32 cellular contexts compared by ENCODE assay signal in the genomic region with DNA sequence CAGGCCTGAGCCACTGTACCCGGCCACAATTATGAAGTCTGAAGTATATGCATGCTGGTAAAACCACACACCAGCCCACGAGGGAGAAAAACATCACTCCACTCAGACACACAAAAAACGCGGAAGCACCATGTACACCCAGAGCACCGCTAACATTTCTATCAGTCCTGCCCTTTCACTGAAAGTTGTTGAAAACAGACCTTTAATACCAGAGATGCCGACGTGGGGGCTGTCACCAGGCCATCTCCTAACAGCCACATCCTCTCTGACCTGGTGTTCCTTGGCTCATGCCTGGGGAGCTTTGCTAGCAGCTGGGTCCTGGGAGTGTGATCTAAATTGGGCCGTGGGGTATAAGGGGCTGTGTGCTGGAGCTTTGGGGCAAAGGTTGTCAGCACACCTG.
"Had no signal": no experiment of that assay in that cellular context is flagged by ENCODE, and none has a peak within 500 bp of the region (broad histone marks: within the 10 kb centered on the region; RNA-seq: fewer than 3 reads in every experiment).

No MANE protein-coding gene starts in this region.

- H3K9me3 ChIP-seq: MG63 had no signal

- H3K27ac Mint-ChIP-seq: activated CD4-positive, alpha-beta memory T cell treated with anti-CD3 and anti-CD28 coated beads for 36 hours; activated CD4-positive, alpha-beta T cell treated with anti-CD3 and anti-CD28 coated beads, Interleukin-2, amount 10 ng/mL, durations not matched to agents 7 days and 5 days; activated naive CD4-positive, alpha-beta T cell treated with anti-CD3 and anti-CD28 coated beads, Interleukin-2, amount 50 U/mL, for 72 hours; activated naive CD8-positive, alpha-beta T cell treated with anti-CD3 and anti-CD28 coated beads, Interleukin-2, amount 50 U/mL, for 24 hours; brain; T-cell had no signal

- H3K27me3 ChIP-seq: cardiac muscle cell, MG63 had no signal

- H3K27me3 Mint-ChIP-seq: activated CD4-positive, alpha-beta memory T cell treated with anti-CD3 and anti-CD28 coated beads for 36 hours; activated CD4-positive, alpha-beta T cell treated with anti-CD3 and anti-CD28 coated beads, Interleukin-2, amount 10 ng/mL, durations not matched to agents 7 days and 5 days had no signal

- ATAC-seq: activated naive CD4-positive, alpha-beta T cell treated with anti-CD3 and anti-CD28 coated beads, Interleukin-2, amount 50 U/mL, for 72 hours; activated naive CD8-positive, alpha-beta T cell treated with anti-CD3 and anti-CD28 coated beads, Interleukin-2, amount 50 U/mL, for 24 hours; activated T-cell treated with anti-CD3 and anti-CD28 coated beads, Interleukin-2, amount 50 U/mL, for 4 hours; T-cell had no signal

- H3K27ac ChIP-seq: cardiac muscle cell, KMS-11 had no signal

- H3K4me3 Mint-ChIP-seq: activated CD4-positive, alpha-beta memory T cell treated with anti-CD3 and anti-CD28 coated beads for 36 hours; activated CD4-positive, alpha-beta T cell treated with anti-CD3 and anti-CD28 coated beads, Interleukin-2, amount 10 ng/mL, durations not matched to agents 7 days and 5 days; activated naive CD8-positive, alpha-beta T cell treated with anti-CD3 and anti-CD28 coated beads, Interleukin-2, amount 50 U/mL, for 24 hours; activated T-cell treated with anti-CD3 and anti-CD28 coated beads, Interleukin-2, amount 50 U/mL, for 4 hours; brain; T-cell had no signal

- H3K36me3 Mint-ChIP-seq: activated CD4-positive, alpha-beta memory T cell treated with anti-CD3 and anti-CD28 coated beads for 36 hours; activated naive CD4-positive, alpha-beta T cell treated with anti-CD3 and anti-CD28 coated beads, Interleukin-2, amount 50 U/mL, for 72 hours; brain; T-cell had no signal

- H3K9ac ChIP-seq: KMS-11 had no signal

- H3K4me1 Mint-ChIP-seq: activated CD4-positive, alpha-beta T cell treated with anti-CD3 and anti-CD28 coated beads, Interleukin-2, amount 10 ng/mL, durations not matched to agents 7 days and 5 days; activated naive CD8-positive, alpha-beta T cell treated with anti-CD3 and anti-CD28 coated beads, Interleukin-2, amount 50 U/mL, for 24 hours; brain; T-cell had no signal

- DNase-seq: activated CD4-positive, alpha-beta memory T cell treated with anti-CD3 and anti-CD28 coated beads for 36 hours; activated CD4-positive, alpha-beta T cell treated with anti-CD3 and anti-CD28 coated beads, Interleukin-2, amount 10 ng/mL, durations not matched to agents 7 days and 5 days; activated CD4-positive, CD25-positive, alpha-beta regulatory T cell; activated CD8-positive, alpha-beta memory T cell treated with anti-CD3 and anti-CD28 coated beads for 24 hours; activated effector memory CD4-positive, alpha-beta T cell treated with anti-CD3 and anti-CD28 coated beads, Interleukin-2, amount 50 U/mL, for 16 hours; activated naive CD4-positive, alpha-beta T cell treated with Interleukin-2 at 50 U/mL for 16 hours; activated naive CD8-positive, alpha-beta T cell treated with anti-CD3 and anti-CD28 coated beads, Interleukin-2, amount 50 U/mL, for 24 hours; activated T-cell treated with anti-CD3 and anti-CD28 coated beads, Interleukin-2, amount 50 U/mL, for 4 hours; amniotic stem cell; cerebellar nuclear complex; MG63; MV-4-11; NCI-H1092 treated with DMSO at 0.1 percent for 48 hours; NCI-H1417 treated with DMSO at 0.1 percent for 48 hours; NCI-H1694; NCI-H2029; NCI-H2107; NCI-H2171 treated with DMSO at 0.1 percent for 48 hours; NCI-H226; NCI-H510A; NCI-H526 treated with DMSO at 0.1 percent for 48 hours; NCI-H82; NK-92 treated with Interleukin-12 subunit alpha and Interleukin-12 subunit beta, amount 100 ng/mL, for 24 hours; OCI-M1; SIG-M5; T-cell; T-helper 2 cell; T1000 had no signal

- H3K4me3 ChIP-seq: cardiac muscle cell, MG63 had no signal

- H3K9me3 Mint-ChIP-seq: activated CD4-positive, alpha-beta memory T cell treated with anti-CD3 and anti-CD28 coated beads for 36 hours; activated CD4-positive, alpha-beta T cell treated with anti-CD3 and anti-CD28 coated beads, Interleukin-2, amount 10 ng/mL, durations not matched to agents 7 days and 5 days; activated naive CD4-positive, alpha-beta T cell treated with anti-CD3 and anti-CD28 coated beads, Interleukin-2, amount 50 U/mL, for 72 hours; activated naive CD8-positive, alpha-beta T cell treated with anti-CD3 and anti-CD28 coated beads, Interleukin-2, amount 50 U/mL, for 24 hours; activated T-cell treated with anti-CD3 and anti-CD28 coated beads, Interleukin-2, amount 50 U/mL, for 4 hours; T-cell had no signal

- H3K4me2 ChIP-seq: KMS-11 had no signal

- H3K36me3 ChIP-seq: cardiac muscle cell, MG63 had no signal
